ENCODE assay signal across 9 cellular contexts in genomic region chr2:219247678-219248642, GRCh38. TPM values are rescaled to one million over a fixed set of nuclear protein-coding genes. Genes with fewer than 3 reads are reported as not detected.
A peak's percentile ranks its signal among the peaks of the same experiment; 100 is the strongest.
DNase-seq lines count a peak whose midpoint lies in the region; TF ChIP-seq lines count a peak whose summit lies in the region.
"Had no signal": no experiment of that assay in that cellular context is flagged by ENCODE, and none has a peak within 500 bp of the region (broad histone marks: within the 10 kb centered on the region; RNA-seq: fewer than 3 reads in every experiment).

No MANE protein-coding gene starts in this region.

- DNase-seq in GF-D8 (lab: John Stamatoyannopoulos, UW) = peak; percentile 67
- DNase-seq in WERI-Rb-1 = no peak
- DNase-seq in effector CD8-positive, alpha-beta T cell (lab: John Stamatoyannopoulos, UW) = peak; percentile 30
- DNase-seq in stimulated activated CD4-positive, alpha-beta T cell treated with anti-CD3 and anti-CD28 coated beads, Interleukin-15, amount 100 ng/mL, for 1 hour (ENCODE audit: low read depth in 1 of 2, low spot score in 1 of 2) = peak; percentile 27 to 31
- no peak for DNase-seq in globus pallidus (ENCODE audit: low spot score)
- DNase-seq in occipital lobe (lab: John Stamatoyannopoulos, UW) = no peak
- no peak for DNase-seq in NCI-H226
- DNase-seq in cerebellar nuclear complex (lab: John Stamatoyannopoulos, UW) = no peak
- DNase-seq: SW 1271 had no signal

- TF ChIP-seq CTCF in WERI-Rb-1 (IDR thresholded peaks at IDR 0.05; ENCODE audit: low read depth, low read length) = peak; percentile 26; the same call in 1 of the 2 replicates

- H3K4me3 ChIP-seq in WERI-Rb-1 (ENCODE audit: low read depth, low read length) = no peak overlapping the region

- no peaks in the 10 kb centered on the region for H3K27me3 ChIP-seq in WERI-Rb-1 (ENCODE audit: insufficient read depth, low read depth, severe bottlenecking)

- no peak overlapping the region for H3K27ac ChIP-seq in WERI-Rb-1

- H3K9me3 ChIP-seq in WERI-Rb-1 (ENCODE audit: severe bottlenecking) = no peaks in the 10 kb centered on the region

- peaks cover 49% of the 10 kb centered on the region for H3K36me3 ChIP-seq in WERI-Rb-1

RNA-seq across cellular contexts. Expression of gene STK16, which starts 2.7 kb away (rescaled TPM):
- 15.4 TPM for total RNA-seq in occipital lobe

RNA-seq across cellular contexts. Expression of gene GLB1L, which starts 2.7 kb away (rescaled TPM):
- 2.7 TPM for total RNA-seq in occipital lobe

RNA-seq across cellular contexts. Expression of gene TUBA4B, which starts 5.1 kb away (rescaled TPM):
- total RNA-seq in occipital lobe = not detected

RNA-seq across cellular contexts. Expression of gene TUBA4A, which starts 5.8 kb away (rescaled TPM):
- total RNA-seq in occipital lobe = 2.7 TPM

RNA-seq across cellular contexts. Expression of gene ANKZF1, which starts 18.4 kb away (rescaled TPM):
- 40.4 TPM for total RNA-seq in occipital lobe

Comparison
In these comparisons a context has a peak if more than half of its experiments do, and no peak if none do; other contexts are left out.
1. DNase-seq: peak in GF-D8 (single experiment), effector CD8-positive, alpha-beta T cell (single experiment) and stimulated activated CD4-positive, alpha-beta T cell treated with anti-CD3 and anti-CD28 coated beads, Interleukin-15, amount 100 ng/mL, for 1 hour (2 of 2); none in WERI-Rb-1 (single experiment), globus pallidus (single experiment), occipital lobe (single experiment), NCI-H226 (single experiment) and cerebellar nuclear complex (0 of 2).